18 cellular contexts compared by ENCODE assay signal in the genomic region with DNA sequence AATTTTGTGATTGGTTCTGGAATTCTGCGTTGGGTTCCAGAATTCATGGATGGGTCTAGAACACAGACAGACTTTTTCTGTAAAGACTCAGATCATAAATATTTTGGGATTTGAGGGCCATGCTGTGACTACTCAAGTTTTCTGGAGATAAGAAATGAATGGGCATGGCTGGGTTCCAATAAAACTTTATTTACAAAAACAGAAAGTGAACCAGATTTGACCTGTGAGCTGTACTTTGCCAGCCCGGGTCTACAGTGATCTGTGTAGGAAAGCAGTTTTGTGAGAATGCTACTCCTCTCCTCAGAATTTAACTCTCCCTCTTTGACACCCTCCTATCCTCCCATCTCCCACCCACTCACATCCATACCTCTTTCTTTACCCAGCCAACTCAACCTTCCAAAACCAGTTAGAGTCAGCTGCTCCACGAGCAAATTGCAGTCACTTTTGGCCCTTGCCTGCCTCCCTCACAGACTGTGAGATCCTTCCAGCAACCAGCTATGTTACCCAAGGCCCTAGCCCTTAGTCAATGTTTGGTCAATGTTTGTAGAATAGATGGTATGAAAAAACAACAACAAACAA.
DNase-seq lines count a peak whose midpoint lies in the region; TF ChIP-seq lines count a peak whose summit lies in the region.
"Had no signal": no experiment of that assay in that cellular context is flagged by ENCODE, and none has a peak within 500 bp of the region (broad histone marks: within the 10 kb centered on the region; RNA-seq: fewer than 3 reads in every experiment).

No MANE protein-coding gene starts in this region.

- in situ Hi-C loops in GM13976 (cut with MboI; ENCODE audit: low sequenced_read_pairs, unreplicated experiment) = no loop called here

- peaks cover 0 to 23% (median 16%) of the 10 kb centered on the region in 4 donors for H3K4me1 ChIP-seq in sigmoid colon

- H3K27me3 ChIP-seq in sigmoid colon = no peaks in the 10 kb centered on the region
- H3K27me3 ChIP-seq: adrenal gland had no signal

- peak overlapping the region; percentile 93 to 97 (median 96) for H3K27ac Mint-ChIP-seq in CD14-positive monocyte
- H3K27ac Mint-ChIP-seq: activated CD8-positive, alpha-beta memory T cell treated with anti-CD3 and anti-CD28 coated beads, Interleukin-2, amount 10 ng/mL, durations not matched to agents 7 days and 5 days; activated T-helper 2 cell treated with anti-CD3 and anti-CD28 coated beads, Interferon-gamma antibody, Interleukin-2, Interleukin-4, amounts not matched to agents 10 μg/mL and 5 μg/mL and 100 μg/mL, durations not matched to agents 14 hours and 24 hours and 36 hours had no signal

- peaks cover 14 to 18% (median 17%) of the 10 kb centered on the region in 3 donors for H3K27me3 Mint-ChIP-seq in CD14-positive monocyte (ENCODE audit: low read depth in 3 of 3)

- TF ChIP-seq CTCF in CD14-positive monocyte (IDR thresholded peaks at IDR 0.05) = no peak
- TF ChIP-seq CTCF in fibroblast of pulmonary artery (IDR thresholded peaks at IDR 0.05; ENCODE audit: low read length, missing control alignments) = no peak
- TF ChIP-seq CTCF in sigmoid colon (IDR thresholded peaks at IDR 0.05) = no peak
- no peak for TF ChIP-seq CTCF in GM13976 (IDR thresholded peaks at IDR 0.05; ENCODE audit: borderline replicate concordance, control extremely low read depth, extremely low read depth, insufficient read depth, missing control alignments)

- peak overlapping the region in 3 of 4 donors; percentile 45 to 74 (median 72) for H3K27ac ChIP-seq in sigmoid colon
- H3K27ac ChIP-seq: SK-N-MC had no signal

- TF ChIP-seq POLR2A in sigmoid colon (IDR thresholded peaks at IDR 0.05) = no peak

- intact Hi-C loops in CD14-positive monocyte (cut with micrococcal nuclease) = loop anchor here in 1 of 2 donors (5.0 to 10.0 kb wide), 5 partner anchors 181 to 509 kb away; no protein-coding TSS in a partner anchor
- intact Hi-C loops in sigmoid colon (cut with DNase I) = loop anchor here (5.0 to 10.0 kb wide), 2 partner anchors 451 to 544 kb away; no protein-coding TSS in a partner anchor

- no peak overlapping the region for H3K4me3 Mint-ChIP-seq in CD14-positive monocyte
- H3K4me3 Mint-ChIP-seq: activated CD8-positive, alpha-beta memory T cell treated with anti-CD3 and anti-CD28 coated beads, Interleukin-2, amount 10 ng/mL, durations not matched to agents 7 days and 5 days; central memory CD8-positive, alpha-beta T cell had no signal

- peaks cover 0 to 3% of the 10 kb centered on the region in 2 donors for H3K36me3 Mint-ChIP-seq in CD14-positive monocyte
- H3K36me3 Mint-ChIP-seq: activated CD8-positive, alpha-beta memory T cell treated with anti-CD3 and anti-CD28 coated beads, Interleukin-2, amount 10 ng/mL, durations not matched to agents 7 days and 5 days; natural killer cell treated with Interleukin-12 subunit alpha and Interleukin-12 subunit beta and Interleukin-15 and Interleukin-18, amount 100 ng/mL, for 72 hours had no signal

- DNase-seq in CD14-positive monocyte (ENCODE audit: low spot score) = no peak
- DNase-seq in NCI-H226 = peak; percentile 1
- peak; percentile 20 for DNase-seq in fibroblast of pulmonary artery (ENCODE audit: low read depth)
- DNase-seq in sigmoid colon = no peak
- DNase-seq in NCI-H2029 (lab: John Stamatoyannopoulos, UW) = no peak
- no peak for DNase-seq in NCI-H2029 treated with DMSO at 0.1 percent for 48 hours (lab: John Stamatoyannopoulos, UW)
- DNase-seq in GM13976 (ENCODE audit: low spot score) = no peak
- no peak for DNase-seq in HT-29 (ENCODE audit: low spot score)
- DNase-seq: activated CD4-positive, CD25-positive, alpha-beta regulatory T cell treated with anti-CD3 and anti-CD28 coated beads, Interleukin-2, amount 50 U/mL, for 72 hours; activated CD8-positive, alpha-beta memory T cell treated with anti-CD3 and anti-CD28 coated beads, Interleukin-2, amount 10 ng/mL, durations not matched to agents 7 days and 5 days; effector CD8-positive, alpha-beta T cell; NCI-H1417; NCI-H774 had no signal

- WGBS in sigmoid colon, 2 donors = 65 to 82% methylated on average over 3 of the region's 3 CpGs

- peaks cover 55% of the 10 kb centered on the region for H3K4me1 Mint-ChIP-seq in CD14-positive monocyte
- H3K4me1 Mint-ChIP-seq: central memory CD8-positive, alpha-beta T cell had no signal

- H3K9me3 Mint-ChIP-seq in CD14-positive monocyte = no peaks in the 10 kb centered on the region
- H3K9me3 Mint-ChIP-seq: activated T-helper 2 cell treated with anti-CD3 and anti-CD28 coated beads, Interferon-gamma antibody, Interleukin-2, Interleukin-4, amounts not matched to agents 10 μg/mL and 5 μg/mL and 100 μg/mL, durations not matched to agents 14 hours and 24 hours and 36 hours; central memory CD8-positive, alpha-beta T cell; natural killer cell treated with Interleukin-12 subunit alpha and Interleukin-12 subunit beta and Interleukin-15 and Interleukin-18, amount 100 ng/mL, for 72 hours had no signal

- TF ChIP-seq EP300 in sigmoid colon (IDR thresholded peaks at IDR 0.05) = no peak

- H3K9me3 ChIP-seq in sigmoid colon = no peaks in the 10 kb centered on the region
- H3K9me3 ChIP-seq: adrenal gland had no signal

- no peaks in the 10 kb centered on the region for H3K36me3 ChIP-seq in sigmoid colon
- H3K36me3 ChIP-seq: adrenal gland had no signal

- no peak overlapping the region for H3K4me3 ChIP-seq in fibroblast of pulmonary artery (replicated peaks; ENCODE audit: low read depth, low read length)
- no peak overlapping the region for H3K4me3 ChIP-seq in sigmoid colon
- H3K4me3 ChIP-seq: adrenal gland, SK-N-MC had no signal

Comparison
In these comparisons a context has a peak if more than half of its experiments do, and no peak if none do; other contexts are left out.
1. DNase-seq: peak in NCI-H226 (single experiment) and fibroblast of pulmonary artery (single experiment); none in CD14-positive monocyte (single experiment), sigmoid colon (single experiment), NCI-H2029 (single experiment), NCI-H2029 treated with DMSO at 0.1 percent for 48 hours (single experiment), GM13976 (single experiment) and HT-29 (single experiment).